In the genomic region with DNA sequence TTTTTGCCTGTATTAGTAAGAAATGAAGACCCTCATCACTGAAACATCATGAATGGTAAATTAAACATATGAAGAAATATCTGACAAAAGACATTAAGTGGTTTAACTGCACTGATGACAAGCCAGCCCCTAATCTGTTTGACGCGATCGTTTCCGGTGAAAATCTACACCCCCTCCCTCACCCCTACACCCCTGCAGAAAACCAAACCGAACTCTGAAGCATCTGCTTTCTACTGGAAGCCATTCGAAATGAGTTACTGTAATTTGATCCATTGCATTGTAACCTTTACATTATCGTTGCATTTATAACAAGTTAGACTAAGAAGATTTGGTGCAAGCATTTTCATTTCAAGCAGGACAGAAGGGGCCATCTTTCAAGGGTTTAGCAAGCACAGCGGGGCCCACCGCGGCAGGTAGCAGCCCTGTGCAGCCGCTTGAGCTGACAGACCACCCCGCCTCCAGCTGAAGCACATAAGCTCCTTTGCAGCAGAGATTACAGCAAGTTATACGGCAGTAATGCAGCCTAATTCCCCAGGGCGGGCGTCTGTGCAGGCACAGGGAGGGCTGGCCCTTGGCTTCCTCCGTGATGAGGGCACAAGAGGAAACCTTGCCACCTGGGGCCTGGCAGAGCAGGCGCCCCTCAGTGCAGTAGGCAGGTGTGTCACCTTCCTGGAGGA, we compare ENCODE assay signal across 14 cellular contexts.
A peak's percentile ranks its signal among the peaks of the same experiment; 100 is the strongest.
DNase-seq lines count a peak whose midpoint lies in the region; ATAC-seq and TF ChIP-seq lines count a peak whose summit lies in the region.
"Had no signal": no experiment of that assay in that cellular context is flagged by ENCODE, and none has a peak within 500 bp of the region (broad histone marks: within the 10 kb centered on the region; RNA-seq: fewer than 3 reads in every experiment).

No MANE protein-coding gene starts in this region.

- peak overlapping the region; percentile 48 for H3K27ac Mint-ChIP-seq in nephron progenitor cell
- H3K27ac Mint-ChIP-seq: T-cell had no signal

- H3K36me3 Mint-ChIP-seq in nephron progenitor cell (ENCODE audit: low read depth), result peaks cover 40% of the 10 kb centered on the region

- ATAC-seq in HG03439 (IDR thresholded peaks at IDR 0.05; ENCODE audit: unreplicated experiment) (no peak), GM21390 (IDR thresholded peaks at IDR 0.05; ENCODE audit: unreplicated experiment) (no peak)
- ATAC-seq: T-cell had no signal

- DNase-seq in DMS79 treated with DMSO at 0.1 percent for 48 hours (lab: John Stamatoyannopoulos, UW) (peak; percentile 5), DMS79 (lab: John Stamatoyannopoulos, UW) (no peak), NCI-H2107 (lab: John Stamatoyannopoulos, UW) (peak; percentile 8), WERI-Rb-1 (peak; percentile 84), nephron progenitor cell (no peak), AG08395 (ENCODE audit: low spot score) (no peak)
- DNase-seq: Calu3, dermis blood vessel endothelial cell, mesendoderm, PC-9, T-cell had no signal

- no peaks in the 10 kb centered on the region for H3K27me3 ChIP-seq in WERI-Rb-1 (ENCODE audit: insufficient read depth, low read depth, severe bottlenecking)
- H3K27me3 ChIP-seq: ascending aorta had no signal

- H3K36me3 ChIP-seq in WERI-Rb-1, result peaks cover 13% of the 10 kb centered on the region

- H3K27me3 Mint-ChIP-seq in nephron progenitor cell (ENCODE audit: low read depth, poor library complexity), result no peaks in the 10 kb centered on the region
- H3K27me3 Mint-ChIP-seq: T-cell had no signal

- peak overlapping the region; percentile 18 for H3K4me3 ChIP-seq in WERI-Rb-1 (ENCODE audit: low read depth, low read length)
- H3K4me3 ChIP-seq: ascending aorta, PC-9 had no signal

- peaks cover 45% of the 10 kb centered on the region for H3K4me1 Mint-ChIP-seq in nephron progenitor cell

- no peak for TF ChIP-seq CTCF in WERI-Rb-1 (IDR thresholded peaks at IDR 0.05; ENCODE audit: low read depth, low read length)
- TF ChIP-seq CTCF in nephron progenitor cell (IDR thresholded peaks at IDR 0.05), result no peak

- H3K9me3 ChIP-seq in WERI-Rb-1 (ENCODE audit: severe bottlenecking), result no peaks in the 10 kb centered on the region
- H3K9me3 ChIP-seq: ascending aorta had no signal

- H3K4me3 Mint-ChIP-seq in nephron progenitor cell, result no peak overlapping the region
- H3K4me3 Mint-ChIP-seq: T-cell had no signal

- peaks cover 9% of the 10 kb centered on the region for H3K9me3 Mint-ChIP-seq in nephron progenitor cell
- H3K9me3 Mint-ChIP-seq: T-cell had no signal

- H3K27ac ChIP-seq in WERI-Rb-1, result peak overlapping the region; percentile 21; the same call in 1 of the 2 replicates
- H3K27ac ChIP-seq: PC-9 had no signal

Comparison
In these comparisons a context has a peak if more than half of its experiments do, and no peak if none do; other contexts are left out.
1. DNase-seq: peak in DMS79 treated with DMSO at 0.1 percent for 48 hours (single experiment), NCI-H2107 (single experiment) and WERI-Rb-1 (single experiment); none in DMS79 (single experiment), nephron progenitor cell (single experiment) and AG08395 (single experiment).